In the genomic region with DNA sequence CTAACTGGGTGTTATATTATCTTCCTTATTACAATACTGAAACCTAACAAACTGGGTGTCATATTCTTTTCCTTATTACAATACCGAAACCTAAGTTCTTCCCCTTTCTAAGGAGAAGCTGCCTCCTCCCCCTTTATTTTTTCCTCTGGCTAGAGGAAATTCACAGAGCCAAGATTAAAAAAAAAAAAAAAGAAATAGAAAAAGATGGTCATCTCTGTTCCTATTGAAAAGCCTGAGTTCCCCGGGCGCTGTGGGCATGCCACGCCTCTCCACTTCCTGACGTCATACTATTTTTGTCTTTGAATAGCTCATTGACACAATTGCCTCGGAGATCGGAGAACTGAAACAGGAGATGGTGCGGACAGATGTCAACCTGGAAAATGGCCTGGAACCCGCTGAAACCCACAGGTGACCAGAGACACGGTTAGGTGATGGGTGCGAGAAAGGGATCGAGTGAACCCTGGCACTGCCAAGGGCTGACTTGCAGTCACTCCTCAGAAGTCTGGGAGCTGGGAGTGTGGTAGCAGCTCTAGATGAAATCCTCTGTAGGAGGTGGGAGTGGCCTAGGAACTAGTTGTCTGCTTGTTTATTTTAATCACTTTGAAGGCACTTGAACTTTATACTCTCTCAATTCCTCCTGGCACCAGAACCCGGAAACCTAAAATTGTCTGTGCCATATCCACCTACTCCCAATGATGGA, we compare ENCODE assay signal across 8 cellular contexts.
DNase-seq lines count a peak whose midpoint lies in the region; ATAC-seq, FAIRE-seq and TF ChIP-seq lines count a peak whose summit lies in the region.

No MANE protein-coding gene starts in this region.

- H3K4me3 Mint-ChIP-seq in CD4-positive, alpha-beta memory T cell: peak overlapping the region in 3 of 8 donors; percentile 7 to 47 (median 39)

- H3K9me3 Mint-ChIP-seq in CD4-positive, alpha-beta memory T cell: no peaks in the 10 kb centered on the region

- H3K27ac Mint-ChIP-seq in CD4-positive, alpha-beta memory T cell: peak overlapping the region in 4 of 7 donors; percentile 1 to 57 (median 37)

- H3K4me3 ChIP-seq in CD4-positive, alpha-beta memory T cell (ENCODE audit: low read length in 2 of 2): no peak overlapping the region
- peak overlapping the region; percentile 31 for H3K4me3 ChIP-seq in bronchial epithelial cell (ENCODE audit: low read depth, low read length)

- ATAC-seq in HG02981 (IDR thresholded peaks at IDR 0.05; ENCODE audit: unreplicated experiment): no peak

- H3K4me1 Mint-ChIP-seq in CD4-positive, alpha-beta memory T cell: peaks cover 18 to 44% (median 29%) of the 10 kb centered on the region in 4 donors

- H3K36me3 ChIP-seq in CD4-positive, alpha-beta memory T cell (ENCODE audit: insufficient read depth, low read length): no peaks in the 10 kb centered on the region
- no peaks in the 10 kb centered on the region for H3K36me3 ChIP-seq in bronchial epithelial cell (ENCODE audit: control insufficient read depth, insufficient read depth, low read length)

- POLR2A ChIA-PET in CD4-positive, alpha-beta memory T cell (lab: Charles Lee; ENCODE audit: partially characterized antibody): no interaction called here

- no peak for TF ChIP-seq CTCF in bronchial epithelial cell (IDR thresholded peaks at IDR 0.05; ENCODE audit: insufficient read depth, low read length, severe bottlenecking)

- FAIRE-seq in bronchial epithelial cell (lab: Jason Lieb, UNC): no peak

- no peak overlapping the region for H3K27ac ChIP-seq in CD4-positive, alpha-beta memory T cell (ENCODE audit: low read depth, low read length)

- CTCF ChIA-PET in CD4-positive, alpha-beta memory T cell (lab: Charles Lee; ENCODE audit: partially characterized antibody): no interaction called here

- peaks cover 18% of the 10 kb centered on the region for H3K4me1 ChIP-seq in CD4-positive, alpha-beta memory T cell (ENCODE audit: insufficient read depth, low read length)

- no peaks in the 10 kb centered on the region for H3K9me3 ChIP-seq in CD4-positive, alpha-beta memory T cell (ENCODE audit: control insufficient read depth in 1 of 2, low read length in 2 of 2)

- no peak for DNase-seq in CD4-positive, alpha-beta memory T cell
- DNase-seq in NCI-H146 (lab: John Stamatoyannopoulos, UW) (peak; percentile 77), bronchial epithelial cell (ENCODE audit: low read depth) (peak; percentile 80), midbrain (lab: John Stamatoyannopoulos, UW) (peak; percentile 61), GOT3 (lab: John Stamatoyannopoulos, UW) (no peak), DMS 273 (lab: John Stamatoyannopoulos, UW; ENCODE audit: unreplicated experiment) (no peak), NCI-H1694 (lab: John Stamatoyannopoulos, UW) (no peak)

- H3K27me3 ChIP-seq in CD4-positive, alpha-beta memory T cell (ENCODE audit: insufficient read depth, low read length): no peaks in the 10 kb centered on the region
- no peaks in the 10 kb centered on the region for H3K27me3 ChIP-seq in bronchial epithelial cell (ENCODE audit: control insufficient read depth, insufficient read depth, low read length)

- peaks cover 3 to 7% of the 10 kb centered on the region in 2 donors for H3K27me3 Mint-ChIP-seq in CD4-positive, alpha-beta memory T cell

- intact Hi-C loops in CD4-positive, alpha-beta memory T cell (cut with micrococcal nuclease): no loop called here

- H3K36me3 Mint-ChIP-seq in CD4-positive, alpha-beta memory T cell: no peaks in the 10 kb centered on the region

Comparison
In these comparisons a context has a peak if more than half of its experiments do, and no peak if none do; other contexts are left out.
1. DNase-seq: peak in NCI-H146 (single experiment), bronchial epithelial cell (single experiment) and midbrain (single experiment); none in CD4-positive, alpha-beta memory T cell (0 of 5), GOT3 (single experiment), DMS 273 (single experiment) and NCI-H1694 (single experiment).